22 cellular contexts compared by ENCODE assay signal in genomic region chr21:44944596-44944995, GRCh38. TPM values are rescaled to one million over a fixed set of nuclear protein-coding genes. Genes with fewer than 3 reads are reported as not detected.
DNase-seq lines count a peak whose midpoint lies in the region; ATAC-seq and TF ChIP-seq lines count a peak whose summit lies in the region.
"Had no signal": no experiment of that assay in that cellular context is flagged by ENCODE, and none has a peak within 500 bp of the region (broad histone marks: within the 10 kb centered on the region; RNA-seq: fewer than 3 reads in every experiment).

No MANE protein-coding gene starts in this region.

- H3K4me2 ChIP-seq in mesenchymal stem cell (ENCODE audit: low read length, poor library complexity, severe bottlenecking): no peak overlapping the region
- H3K4me2 ChIP-seq: KMS-11 had no signal

- H3K9me3 ChIP-seq in right atrium auricular region (no peaks in the 10 kb centered on the region), upper lobe of right lung (no peaks in the 10 kb centered on the region), mesenchymal stem cell (ENCODE audit: control insufficient read depth, low read length) (no peaks in the 10 kb centered on the region)
- H3K9me3 ChIP-seq: SJCRH30 had no signal

- DNase-seq in cardiac septum (ENCODE audit: low spot score) (peak; percentile 19), right atrium auricular region (ENCODE audit: low spot score) (no peak), RWPE1 (ENCODE audit: low spot score) (no peak), neural crest cell (ENCODE audit: low read depth, low spot score) (no peak), upper lobe of right lung (peak; percentile 51), mesenchymal stem cell (no peak), HUDEP-2 (lab: John Stamatoyannopoulos, UW; ENCODE audit: unreplicated experiment in 76 of 76) (no peak), hippocampal formation (lab: John Stamatoyannopoulos, UW) (no peak)
- DNase-seq: DMS153, GDM1, H7, MV-4-11, NCI-H187, NCI-H2107, NCI-H2227 treated with DMSO at 0.1 percent for 48 hours, NCI-H510A treated with DMSO at 0.1 percent for 48 hours, PC-3, RPMI8226, SJCRH30 had no signal

- no peak overlapping the region for H3K18ac ChIP-seq in mesenchymal stem cell (ENCODE audit: low read depth in 1 of 2, low read length in 2 of 2)

- H2BK120ac ChIP-seq in mesenchymal stem cell (ENCODE audit: low read depth, low read length): no peak overlapping the region

- H3K4me3 ChIP-seq in right atrium auricular region (no peak overlapping the region), upper lobe of right lung (no peak overlapping the region), mesenchymal stem cell (ENCODE audit: insufficient read depth in 1 of 2, low read depth in 1 of 2, low read length in 2 of 2) (no peak overlapping the region)
- H3K4me3 ChIP-seq: SJCRH30 had no signal

- no peak overlapping the region for H3K9ac ChIP-seq in mesenchymal stem cell (ENCODE audit: low read length)
- H3K9ac ChIP-seq: KMS-11 had no signal

- H4K91ac ChIP-seq in mesenchymal stem cell (ENCODE audit: low read length): no peak overlapping the region

- 96% methylated on average over 10 of the region's 10 CpGs for WGBS in mesenchymal stem cell

- intact Hi-C loops in cardiac septum (cut with DNase I) (no loop called here), upper lobe of right lung (cut with DNase I) (no loop called here)

- H3K27ac Mint-ChIP-seq in neural crest cell (ENCODE audit: unreplicated experiment): peak overlapping the region; percentile 62

- no peak overlapping the region for H3K4ac ChIP-seq in mesenchymal stem cell (ENCODE audit: low read depth in 1 of 2, low read length in 2 of 2)

- no peak overlapping the region for H3K23ac ChIP-seq in mesenchymal stem cell (ENCODE audit: low read length in 2 of 2)

- peaks cover 17% of the 10 kb centered on the region for H3K4me1 Mint-ChIP-seq in neural crest cell

- no peaks in the 10 kb centered on the region for H3K27me3 ChIP-seq in right atrium auricular region
- no peaks in the 10 kb centered on the region for H3K27me3 ChIP-seq in upper lobe of right lung
- no peaks in the 10 kb centered on the region for H3K27me3 ChIP-seq in mesenchymal stem cell (ENCODE audit: control insufficient read depth in 1 of 2, insufficient read depth in 1 of 2, low read length in 2 of 2)
- H3K27me3 ChIP-seq: SJCRH30 had no signal

- ATAC-seq in upper lobe of right lung: no peak
- ATAC-seq: PC-3 had no signal

- no peak overlapping the region for H2AK5ac ChIP-seq in mesenchymal stem cell (ENCODE audit: low read length, severe bottlenecking)

- H3K36me3 Mint-ChIP-seq in neural crest cell (ENCODE audit: low read depth): no peaks in the 10 kb centered on the region

- POLR2A ChIA-PET in RWPE1 (lab: Yijun Ruan, JAX; ENCODE audit: low non-redundant PET): interaction anchor here (0.6 kb wide), 1 partner anchor 16 kb away, joined by 4 read pairs; no protein-coding TSS in a partner anchor

- no peak overlapping the region for H3K27ac ChIP-seq in right atrium auricular region
- H3K27ac ChIP-seq in RWPE1: peak overlapping the region; percentile 40
- no peak overlapping the region for H3K27ac ChIP-seq in upper lobe of right lung
- no peak overlapping the region for H3K27ac ChIP-seq in mesenchymal stem cell (ENCODE audit: low read length, poor library complexity, severe bottlenecking)
- H3K27ac ChIP-seq: KMS-11, SJCRH30 had no signal

- no peaks in the 10 kb centered on the region for H3K9me3 Mint-ChIP-seq in neural crest cell
- H3K9me3 Mint-ChIP-seq: CD14-positive monocyte had no signal

- H2AFZ ChIP-seq in mesenchymal stem cell (ENCODE audit: low read depth, low read length): no peak overlapping the region

- no peak overlapping the region for H4K8ac ChIP-seq in mesenchymal stem cell (ENCODE audit: low read length)

- no peak overlapping the region for H2BK5ac ChIP-seq in mesenchymal stem cell (ENCODE audit: low read depth, low read length, poor library complexity, severe bottlenecking)

- H2BK12ac ChIP-seq in mesenchymal stem cell (ENCODE audit: low read length in 2 of 2): no peak overlapping the region

- H3K79me1 ChIP-seq in mesenchymal stem cell (replicated peaks; ENCODE audit: low read length, poor library complexity, severe bottlenecking): peaks cover 61% of the 10 kb centered on the region

- H3K27me3 Mint-ChIP-seq in neural crest cell (ENCODE audit: low read depth): no peaks in the 10 kb centered on the region

- H3K36me3 ChIP-seq in right atrium auricular region (peaks cover 17% of the 10 kb centered on the region), upper lobe of right lung (peaks cover 15% of the 10 kb centered on the region), mesenchymal stem cell (ENCODE audit: control insufficient read depth in 1 of 2, insufficient read depth in 2 of 2, low read depth in 1 of 2, low read length in 2 of 2) (peaks cover 25 to 69% of the 10 kb centered on the region in 2 experiments)

- no peak for TF ChIP-seq CTCF in right atrium auricular region (IDR thresholded peaks at IDR 0.05)
- no peak for TF ChIP-seq CTCF in RWPE1 (conservative IDR thresholded peaks at IDR 0.05; ENCODE audit: low read depth)
- TF ChIP-seq CTCF in neural crest cell (conservative IDR thresholded peaks at IDR 0.05): no peak
- TF ChIP-seq CTCF in upper lobe of right lung (IDR thresholded peaks at IDR 0.05): no peak

- no peak overlapping the region for H3K14ac ChIP-seq in mesenchymal stem cell (ENCODE audit: low read length in 2 of 2)

- peaks cover 0 to 50% of the 10 kb centered on the region in 2 donors for H3K4me1 ChIP-seq in right atrium auricular region
- peaks cover 17% of the 10 kb centered on the region for H3K4me1 ChIP-seq in upper lobe of right lung
- H3K4me1 ChIP-seq in mesenchymal stem cell (ENCODE audit: control insufficient read depth, insufficient read depth, low read depth, low read length): peaks cover 11% of the 10 kb centered on the region

- H3K4me3 Mint-ChIP-seq in neural crest cell: peak overlapping the region; percentile 77

- CTCF ChIA-PET in RWPE1 (lab: Yijun Ruan, JAX): interaction anchor here (0.5 to 1.5 kb wide), 4 partner anchors 62 to 505 kb away, joined by 3 to 5 read pairs (median 4); no protein-coding TSS in a partner anchor

- H2BK15ac ChIP-seq in mesenchymal stem cell (ENCODE audit: low read depth, poor library complexity, severe bottlenecking): no peak overlapping the region

RNA-seq across cellular contexts. Expression of gene SLX9, which starts 4.8 kb away (rescaled TPM):
- 35.8 TPM for total RNA-seq in cardiac septum
- 10 to 100 TPM; 15.9 to 18.8 TPM for total RNA-seq in right atrium auricular region
- total RNA-seq in neural crest cell: 40.5 and 42.3 TPM in 2 replicates
- total RNA-seq in upper lobe of right lung: 22.8 TPM
- 14.7 TPM for polyA plus RNA-seq in mesenchymal stem cell (2013, experiment 1 of 2)
- polyA plus RNA-seq in mesenchymal stem cell (2013, experiment 2 of 2): 15.1 TPM

RNA-seq across cellular contexts. Expression of gene ITGB2, which starts 23.9 kb away (rescaled TPM):
- total RNA-seq in cardiac septum (11.5 TPM), right atrium auricular region (10 to 100 TPM; 16.7 to 63.6 TPM), neural crest cell (0.84 and 0.89 TPM in 2 replicates), upper lobe of right lung (370 TPM)
- polyA plus RNA-seq in mesenchymal stem cell (2013, experiment 1 of 2): 0.40 TPM
- 0.14 TPM for polyA plus RNA-seq in mesenchymal stem cell (2013, experiment 2 of 2)
- total RNA-seq: HT-29 had no signal

Comparison
In these comparisons a context has a peak if more than half of its experiments do, and no peak if none do; other contexts are left out.
1. DNase-seq: peak in cardiac septum (single experiment) and upper lobe of right lung (single experiment); none in right atrium auricular region (single experiment), RWPE1 (single experiment), neural crest cell (single experiment), mesenchymal stem cell (single experiment), HUDEP-2 (0 of 76) and hippocampal formation (0 of 2).